8 cellular contexts compared by ENCODE assay signal in genomic region chr17:63476857-63477470, GRCh38. TPM values are rescaled to one million over a fixed set of nuclear protein-coding genes. Genes with fewer than 3 reads are reported as not detected.
DNase-seq lines count a peak whose midpoint lies in the region; ATAC-seq and TF ChIP-seq lines count a peak whose summit lies in the region.

Gene ACE (plus strand): TSS chr17:63477061. CDS start chr17:63477095, 34 bp downstream.

- no peaks in the 10 kb centered on the region for H3K36me3 ChIP-seq in GM06990 (ENCODE audit: control insufficient read depth, insufficient read depth, low read length)

- no peaks in the 10 kb centered on the region for H3K36me3 Mint-ChIP-seq in T-helper 17 cell (ENCODE audit: low read depth)
- peaks cover 6% of the 10 kb centered on the region for H3K36me3 Mint-ChIP-seq in central memory CD8-positive, alpha-beta T cell (ENCODE audit: insufficient read depth)

- no peaks in the 10 kb centered on the region for H3K27me3 Mint-ChIP-seq in T-helper 17 cell
- H3K27me3 Mint-ChIP-seq in central memory CD8-positive, alpha-beta T cell: peaks cover 38% of the 10 kb centered on the region

- no peaks in the 10 kb centered on the region for H3K9me3 Mint-ChIP-seq in central memory CD8-positive, alpha-beta T cell

- no peak; the same call in 1 of the 2 replicates for TF ChIP-seq RAD21 in Ishikawa (IDR thresholded peaks at IDR 0.05; ENCODE audit: low read depth)

- TF ChIP-seq EP300 in Ishikawa (IDR thresholded peaks at IDR 0.05; ENCODE audit: borderline replicate concordance): no peak

- DNase-seq in GM06990 (ENCODE audit: extremely low read depth, insufficient read length): peak; percentile 39
- DNase-seq in T-helper 17 cell: peak; percentile 18 to 29 (median 28)
- DNase-seq in central memory CD8-positive, alpha-beta T cell (ENCODE audit: low spot score in 2 of 2): no peak
- no peak for DNase-seq in left lobe of liver (ENCODE audit: low spot score)
- DNase-seq in stimulated activated CD4-positive, alpha-beta T cell treated with anti-CD3 and anti-CD28 coated beads, TNF-alpha, amount 100 ng/mL, for 48 hours (ENCODE audit: low read depth in 3 of 3): peak in 2 of 3 donors; percentile 7 to 35

- peaks cover 7% of the 10 kb centered on the region for H3K4me1 Mint-ChIP-seq in T-helper 17 cell
- peaks cover 13% of the 10 kb centered on the region for H3K4me1 Mint-ChIP-seq in central memory CD8-positive, alpha-beta T cell

- H3K9me3 ChIP-seq in T-helper 17 cell (ENCODE audit: control insufficient read depth, low read length, poor library complexity, severe bottlenecking): no peaks in the 10 kb centered on the region

- H3K27me3 ChIP-seq in GM06990 (replicated peaks; ENCODE audit: control insufficient read depth, insufficient read depth, low read length): peaks cover 3% of the 10 kb centered on the region

- no peak for TF ChIP-seq CTCF in GM06990 (IDR thresholded peaks at IDR 0.05; ENCODE audit: insufficient read depth, low read length, poor library complexity, severe bottlenecking)

- H3K4me3 Mint-ChIP-seq in T-helper 17 cell: peak within 1 kb of the TSS; percentile 90
- peak within 1 kb of the TSS; percentile 79 for H3K4me3 Mint-ChIP-seq in central memory CD8-positive, alpha-beta T cell

- no peak within 1 kb of the TSS for H3K27ac Mint-ChIP-seq in T-helper 17 cell
- H3K27ac Mint-ChIP-seq in central memory CD8-positive, alpha-beta T cell (ENCODE audit: low read depth): no peak within 1 kb of the TSS

- peak; percentile 76 for ATAC-seq in T-helper 17 cell
- peak; percentile 66 for ATAC-seq in central memory CD8-positive, alpha-beta T cell (replicated peaks; ENCODE audit: extremely low read depth, poor library complexity, severe bottlenecking)
- peak; percentile 59 for ATAC-seq in left lobe of liver
- ATAC-seq in HG02870 (IDR thresholded peaks at IDR 0.05; ENCODE audit: unreplicated experiment): no peak
- ATAC-seq in GM18517 (IDR thresholded peaks at IDR 0.05; ENCODE audit: unreplicated experiment): no peak

- H3K4me3 ChIP-seq in GM06990 (replicated peaks; ENCODE audit: low read depth, low read length): peak within 1 kb of the TSS; percentile 44

TF ChIP-seq in Ishikawa, 13 proteins besides CTCF, POLR2A, EP300 and RAD21:
- TF ChIP-seq TEAD4 (IDR thresholded peaks at IDR 0.05) (no peak), TAF1 (IDR thresholded peaks at IDR 0.05; ENCODE audit: low read depth) (0 out of 2 replicates have a peak, but pooled peaks have one; percentile 13), TCF12 (IDR thresholded peaks at IDR 0.05; ENCODE audit: low read depth) (peak; percentile 16; the same call in 1 of the 2 replicates), MAX (IDR thresholded peaks at IDR 0.05) (peak; percentile 77), REST (IDR thresholded peaks at IDR 0.05; ENCODE audit: low read depth) (no peak), EGR1 (IDR thresholded peaks at IDR 0.05) (peak; percentile 60; the same call in 1 of the 2 replicates)

RNA-seq across cellular contexts. Expression of gene ACE, which starts in this region (rescaled TPM):
- total RNA-seq in T-helper 17 cell (10 to 100 TPM; 11.6 to 21.5 TPM), left lobe of liver (1.0 TPM)

Comparison
In these comparisons a context has a peak if more than half of its experiments do, and no peak if none do; other contexts are left out.
1. DNase-seq: peak in GM06990 (single experiment), T-helper 17 cell (3 of 3) and stimulated activated CD4-positive, alpha-beta T cell treated with anti-CD3 and anti-CD28 coated beads, TNF-alpha, amount 100 ng/mL, for 48 hours (2 of 3); none in central memory CD8-positive, alpha-beta T cell (0 of 2) and left lobe of liver (single experiment).
2. ATAC-seq: peak in T-helper 17 cell (single experiment), central memory CD8-positive, alpha-beta T cell (single experiment) and left lobe of liver (single experiment); none in HG02870 (single experiment) and GM18517 (single experiment).